ENCODE assay signal across 2 cellular contexts in the genomic region with DNA sequence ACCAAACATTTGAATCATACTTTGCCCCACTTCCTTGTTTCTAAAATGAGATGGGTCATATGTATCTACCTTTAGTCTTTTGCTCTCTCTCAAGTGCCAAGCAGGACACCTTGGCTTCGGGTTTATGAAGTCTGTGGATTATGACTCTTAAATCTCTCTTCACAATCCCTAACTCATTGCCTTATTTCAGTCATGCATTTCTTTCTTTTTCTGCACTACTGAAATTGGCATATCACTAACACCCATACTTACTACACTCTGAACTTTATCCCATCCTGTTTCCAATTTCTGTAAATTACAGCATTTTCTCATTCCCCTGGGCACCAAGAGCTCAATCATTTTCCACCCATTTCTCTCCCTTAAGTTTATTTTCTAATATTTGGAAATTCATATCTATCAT.
TF ChIP-seq lines count a peak whose summit lies in the region.

No MANE protein-coding gene starts in this region.

TF ChIP-seq in endothelial cell of umbilical vein, 7 proteins besides CTCF, POLR2A, EP300 and RAD21:
- no peak for TF ChIP-seq MYC (IDR thresholded peaks at IDR 0.05; ENCODE audit: low read depth, low read length)
- no peak for TF ChIP-seq EZH2 (IDR thresholded peaks at IDR 0.05; ENCODE audit: borderline replicate concordance, low read depth, low read length, severe bottlenecking)
- no peak for TF ChIP-seq FOS (IDR thresholded peaks at IDR 0.05; ENCODE audit: borderline replicate concordance, insufficient read depth, low read length)
- TF ChIP-seq JUN (IDR thresholded peaks at IDR 0.05; ENCODE audit: borderline replicate concordance, insufficient read depth, insufficient read length, low read depth), result no peak
- TF ChIP-seq POLR2AphosphoS5 (IDR thresholded peaks at IDR 0.05; ENCODE audit: insufficient read depth, low read depth, low read length), result no peak
- TF ChIP-seq MAX (IDR thresholded peaks at IDR 0.05; ENCODE audit: insufficient read depth, insufficient read length), result no peak
- TF ChIP-seq GATA2 (IDR thresholded peaks at IDR 0.05; ENCODE audit: insufficient read depth, insufficient read length, low read depth, low read length), result no peak

TF ChIP-seq in HepG2, 621 proteins besides CTCF, POLR2A, EP300 and RAD21:
- TF ChIP-seq ZBTB25 (CRISPR knock-in tag; IDR thresholded peaks at IDR 0.05) (no peak), NFE2 (CRISPR knock-in tag; IDR thresholded peaks at IDR 0.05) (no peak), ZNF841 (CRISPR knock-in tag; IDR thresholded peaks at IDR 0.05; ENCODE audit: borderline replicate concordance) (no peak), ELF3 (CRISPR knock-in tag; IDR thresholded peaks at IDR 0.05) (0 out of 2 replicates have a peak, but pooled peaks have one; percentile 12), KLF15 (CRISPR knock-in tag; IDR thresholded peaks at IDR 0.05; ENCODE audit: borderline replicate concordance) (no peak), ZNF12 (CRISPR knock-in tag; IDR thresholded peaks at IDR 0.05) (peak; percentile 62; the same call in 1 of the 2 replicates), ZNF772 (CRISPR knock-in tag; IDR thresholded peaks at IDR 0.05) (no peak), NFAT5 (CRISPR knock-in tag; IDR thresholded peaks at IDR 0.05) (no peak)
- TF ChIP-seq, protein P1, sequence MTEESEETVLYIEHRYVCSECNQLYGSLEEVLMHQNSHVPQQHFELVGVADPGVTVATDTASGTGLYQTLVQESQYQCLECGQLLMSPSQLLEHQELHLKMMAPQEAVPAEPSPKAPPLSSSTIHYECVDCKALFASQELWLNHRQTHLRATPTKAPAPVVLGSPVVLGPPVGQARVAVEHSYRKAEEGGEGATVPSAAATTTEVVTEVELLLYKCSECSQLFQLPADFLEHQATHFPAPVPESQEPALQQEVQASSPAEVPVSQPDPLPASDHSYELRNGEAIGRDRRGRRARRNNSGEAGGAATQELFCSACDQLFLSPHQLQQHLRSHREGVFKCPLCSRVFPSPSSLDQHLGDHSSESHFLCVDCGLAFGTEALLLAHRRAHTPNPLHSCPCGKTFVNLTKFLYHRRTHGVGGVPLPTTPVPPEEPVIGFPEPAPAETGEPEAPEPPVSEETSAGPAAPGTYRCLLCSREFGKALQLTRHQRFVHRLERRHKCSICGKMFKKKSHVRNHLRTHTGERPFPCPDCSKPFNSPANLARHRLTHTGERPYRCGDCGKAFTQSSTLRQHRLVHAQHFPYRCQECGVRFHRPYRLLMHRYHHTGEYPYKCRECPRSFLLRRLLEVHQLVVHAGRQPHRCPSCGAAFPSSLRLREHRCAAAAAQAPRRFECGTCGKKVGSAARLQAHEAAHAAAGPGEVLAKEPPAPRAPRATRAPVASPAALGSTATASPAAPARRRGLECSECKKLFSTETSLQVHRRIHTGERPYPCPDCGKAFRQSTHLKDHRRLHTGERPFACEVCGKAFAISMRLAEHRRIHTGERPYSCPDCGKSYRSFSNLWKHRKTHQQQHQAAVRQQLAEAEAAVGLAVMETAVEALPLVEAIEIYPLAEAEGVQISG (CRISPR knock-in tag; IDR thresholded peaks at IDR 0.05), result no peak
- TF ChIP-seq, protein P2, sequence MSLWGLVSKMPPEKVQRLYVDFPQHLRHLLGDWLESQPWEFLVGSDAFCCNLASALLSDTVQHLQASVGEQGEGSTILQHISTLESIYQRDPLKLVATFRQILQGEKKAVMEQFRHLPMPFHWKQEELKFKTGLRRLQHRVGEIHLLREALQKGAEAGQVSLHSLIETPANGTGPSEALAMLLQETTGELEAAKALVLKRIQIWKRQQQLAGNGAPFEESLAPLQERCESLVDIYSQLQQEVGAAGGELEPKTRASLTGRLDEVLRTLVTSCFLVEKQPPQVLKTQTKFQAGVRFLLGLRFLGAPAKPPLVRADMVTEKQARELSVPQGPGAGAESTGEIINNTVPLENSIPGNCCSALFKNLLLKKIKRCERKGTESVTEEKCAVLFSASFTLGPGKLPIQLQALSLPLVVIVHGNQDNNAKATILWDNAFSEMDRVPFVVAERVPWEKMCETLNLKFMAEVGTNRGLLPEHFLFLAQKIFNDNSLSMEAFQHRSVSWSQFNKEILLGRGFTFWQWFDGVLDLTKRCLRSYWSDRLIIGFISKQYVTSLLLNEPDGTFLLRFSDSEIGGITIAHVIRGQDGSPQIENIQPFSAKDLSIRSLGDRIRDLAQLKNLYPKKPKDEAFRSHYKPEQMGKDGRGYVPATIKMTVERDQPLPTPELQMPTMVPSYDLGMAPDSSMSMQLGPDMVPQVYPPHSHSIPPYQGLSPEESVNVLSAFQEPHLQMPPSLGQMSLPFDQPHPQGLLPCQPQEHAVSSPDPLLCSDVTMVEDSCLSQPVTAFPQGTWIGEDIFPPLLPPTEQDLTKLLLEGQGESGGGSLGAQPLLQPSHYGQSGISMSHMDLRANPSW (CRISPR knock-in tag; IDR thresholded peaks at IDR 0.05; ENCODE audit: borderline replicate concordance), result 0 out of 2 replicates have a peak, but pooled peaks have one; percentile 29
- TF ChIP-seq, protein P3, sequence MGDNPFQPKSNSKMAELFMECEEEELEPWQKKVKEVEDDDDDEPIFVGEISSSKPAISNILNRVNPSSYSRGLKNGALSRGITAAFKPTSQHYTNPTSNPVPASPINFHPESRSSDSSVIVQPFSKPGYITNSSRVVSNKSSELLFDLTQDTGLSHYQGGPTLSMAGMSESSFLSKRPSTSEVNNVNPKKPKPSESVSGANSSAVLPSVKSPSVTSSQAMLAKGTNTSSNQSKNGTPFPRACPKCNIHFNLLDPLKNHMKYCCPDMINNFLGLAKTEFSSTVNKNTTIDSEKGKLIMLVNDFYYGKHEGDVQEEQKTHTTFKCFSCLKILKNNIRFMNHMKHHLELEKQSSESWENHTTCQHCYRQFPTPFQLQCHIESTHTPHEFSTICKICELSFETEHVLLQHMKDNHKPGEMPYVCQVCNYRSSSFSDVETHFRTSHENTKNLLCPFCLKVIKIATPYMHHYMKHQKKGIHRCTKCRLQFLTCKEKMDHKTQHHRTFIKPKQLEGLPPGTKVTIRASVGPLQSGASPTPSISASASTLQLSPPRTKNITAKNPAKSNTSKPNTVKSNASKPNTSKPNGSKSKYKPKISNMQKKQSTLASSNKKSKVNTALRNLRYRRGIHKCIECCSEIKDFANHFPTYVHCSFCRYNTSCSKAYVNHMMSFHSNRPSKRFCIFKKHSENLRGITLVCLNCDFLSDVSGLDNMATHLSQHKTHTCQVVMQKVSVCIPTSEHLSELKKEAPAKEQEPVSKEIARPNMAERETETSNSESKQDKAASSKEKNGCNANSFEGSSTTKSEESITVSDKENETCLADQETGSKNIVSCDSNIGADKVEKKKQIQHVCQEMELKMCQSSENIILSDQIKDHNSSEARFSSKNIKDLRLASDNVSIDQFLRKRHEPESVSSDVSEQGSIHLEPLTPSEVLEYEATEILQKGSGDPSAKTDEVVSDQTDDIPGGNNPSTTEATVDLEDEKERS (CRISPR knock-in tag; IDR thresholded peaks at IDR 0.05), result 0 out of 2 replicates have a peak, but pooled peaks have one; percentile 19
